9 cellular contexts compared by ENCODE assay signal in genomic region chr15:32908135-32908801, GRCh38.
DNase-seq lines count a peak whose midpoint lies in the region; ATAC-seq and TF ChIP-seq lines count a peak whose summit lies in the region.
"Had no signal": no experiment of that assay in that cellular context is flagged by ENCODE, and none has a peak within 500 bp of the region (broad histone marks: within the 10 kb centered on the region; RNA-seq: fewer than 3 reads in every experiment).

No MANE protein-coding gene starts in this region.

- H3K4me1 ChIP-seq in BLaER1, result peaks cover 35% of the 10 kb centered on the region
- no peaks in the 10 kb centered on the region; the same call in 1 of the 2 replicates for H3K4me1 ChIP-seq in BE2C

- H3K36me3 ChIP-seq in BLaER1 (no peaks in the 10 kb centered on the region), BE2C (no peaks in the 10 kb centered on the region)

- 0 out of 2 replicates have a peak overlapping the region, but pooled peaks have one; percentile 13 for H3K9ac ChIP-seq in BLaER1

- no peak overlapping the region for H3K27ac ChIP-seq in BLaER1
- H3K27ac ChIP-seq: C4-2B had no signal

- H3K4me3 ChIP-seq in BLaER1 (no peak overlapping the region), BE2C (ENCODE audit: low read depth, low read length) (no peak overlapping the region)

- peak; percentile 17 for DNase-seq in fibroblast of the conjunctiva (ENCODE audit: low read depth)
- DNase-seq in NCI-H2029 (lab: John Stamatoyannopoulos, UW), result no peak
- no peak for DNase-seq in mesenteric fat pad (ENCODE audit: low spot score)
- no peak for DNase-seq in NCI-H82 (lab: John Stamatoyannopoulos, UW)
- DNase-seq in BE2C, result no peak

- H3K27me3 ChIP-seq in BLaER1 (peaks cover 8% of the 10 kb centered on the region; the same call in 1 of the 2 replicates), BE2C (no peaks in the 10 kb centered on the region)

- TF ChIP-seq CTCF in BE2C (IDR thresholded peaks at IDR 0.05; ENCODE audit: low read depth, low read length), result no peak

- ATAC-seq in GM21367 (IDR thresholded peaks at IDR 0.05; ENCODE audit: unreplicated experiment) (peak; percentile 73), HG03457 (IDR thresholded peaks at IDR 0.05; ENCODE audit: unreplicated experiment) (peak; percentile 79)

- H3K4me2 ChIP-seq in BLaER1, result peak overlapping the region; percentile 86

- H4K20me1 ChIP-seq in BLaER1, result no peaks in the 10 kb centered on the region

- no peaks in the 10 kb centered on the region for H3K9me3 ChIP-seq in BLaER1
- H3K9me3 ChIP-seq in BE2C, result no peaks in the 10 kb centered on the region
